Comparison of ENCODE assay signal across 1 cellular context in the genomic region with DNA sequence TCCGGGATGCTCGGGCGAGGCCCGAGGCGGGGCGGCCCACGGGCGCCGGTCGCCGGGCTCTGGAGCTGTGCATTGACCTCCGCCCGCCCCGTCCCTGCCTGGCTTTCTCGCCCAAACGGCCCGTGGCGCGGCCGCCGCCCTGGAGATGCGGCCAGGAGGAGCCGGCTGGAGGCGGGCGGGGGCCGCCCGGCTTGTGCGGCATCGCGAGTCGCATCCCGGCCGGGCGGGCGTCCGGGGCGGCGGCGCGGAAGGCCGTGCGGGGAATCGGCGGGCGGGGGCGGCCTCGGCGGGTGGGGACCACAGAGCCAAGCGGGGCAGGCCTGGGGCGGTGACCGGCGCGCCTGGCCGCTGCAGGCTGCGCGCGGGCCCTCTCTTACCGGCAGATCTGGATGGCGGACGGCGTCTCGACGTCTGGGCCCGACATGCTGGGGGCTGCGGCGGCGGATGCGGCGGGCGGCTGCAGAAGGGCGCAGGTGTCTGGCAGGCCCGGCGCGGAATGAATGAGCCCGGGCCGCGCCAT.
TF ChIP-seq lines count a peak whose summit lies in the region.

No MANE protein-coding gene starts in this region.

TF ChIP-seq in HCT116, 20 proteins besides CTCF, POLR2A, EP300 and RAD21 (continued from another document):
- TF ChIP-seq, protein P1, sequence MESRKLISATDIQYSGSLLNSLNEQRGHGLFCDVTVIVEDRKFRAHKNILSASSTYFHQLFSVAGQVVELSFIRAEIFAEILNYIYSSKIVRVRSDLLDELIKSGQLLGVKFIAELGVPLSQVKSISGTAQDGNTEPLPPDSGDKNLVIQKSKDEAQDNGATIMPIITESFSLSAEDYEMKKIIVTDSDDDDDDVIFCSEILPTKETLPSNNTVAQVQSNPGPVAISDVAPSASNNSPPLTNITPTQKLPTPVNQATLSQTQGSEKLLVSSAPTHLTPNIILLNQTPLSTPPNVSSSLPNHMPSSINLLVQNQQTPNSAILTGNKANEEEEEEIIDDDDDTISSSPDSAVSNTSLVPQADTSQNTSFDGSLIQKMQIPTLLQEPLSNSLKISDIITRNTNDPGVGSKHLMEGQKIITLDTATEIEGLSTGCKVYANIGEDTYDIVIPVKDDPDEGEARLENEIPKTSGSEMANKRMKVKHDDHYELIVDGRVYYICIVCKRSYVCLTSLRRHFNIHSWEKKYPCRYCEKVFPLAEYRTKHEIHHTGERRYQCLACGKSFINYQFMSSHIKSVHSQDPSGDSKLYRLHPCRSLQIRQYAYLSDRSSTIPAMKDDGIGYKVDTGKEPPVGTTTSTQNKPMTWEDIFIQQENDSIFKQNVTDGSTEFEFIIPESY (IDR thresholded peaks at IDR 0.05; ENCODE audit: extremely low read depth, insufficient replicate concordance, low read length) = no peak
- no peak for TF ChIP-seq EGR1 (IDR thresholded peaks at IDR 0.05; ENCODE audit: low read depth)
- no peak for TF ChIP-seq FOSL1 (IDR thresholded peaks at IDR 0.05; ENCODE audit: low read depth)
- TF ChIP-seq POLR2AphosphoS5 (IDR thresholded peaks at IDR 0.05; ENCODE audit: low read depth, low read length) = no peak; the same call in 1 of the 2 replicates
- TF ChIP-seq JUND (IDR thresholded peaks at IDR 0.05) = no peak
- TF ChIP-seq CEBPB (IDR thresholded peaks at IDR 0.05; ENCODE audit: low read depth) = no peak
- peak; percentile 8 for TF ChIP-seq YY1 (IDR thresholded peaks at IDR 0.05; ENCODE audit: extremely low read depth, insufficient replicate concordance, low read depth, low read length)
- no peak for TF ChIP-seq ELF1 (IDR thresholded peaks at IDR 0.05; ENCODE audit: borderline replicate concordance, low read depth)
- peak; percentile 81; the same call in 1 of the 2 replicates for TF ChIP-seq ZFX (IDR thresholded peaks at IDR 0.05)
- no peak for TF ChIP-seq EZH2phosphoT487 (IDR thresholded peaks at IDR 0.05; ENCODE audit: borderline replicate concordance)
- TF ChIP-seq, protein P2, sequence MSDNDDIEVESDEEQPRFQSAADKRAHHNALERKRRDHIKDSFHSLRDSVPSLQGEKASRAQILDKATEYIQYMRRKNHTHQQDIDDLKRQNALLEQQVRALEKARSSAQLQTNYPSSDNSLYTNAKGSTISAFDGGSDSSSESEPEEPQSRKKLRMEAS (IDR thresholded peaks at IDR 0.05) = peak; percentile 4; the same call in 1 of the 2 replicates
- TF ChIP-seq, protein P3, sequence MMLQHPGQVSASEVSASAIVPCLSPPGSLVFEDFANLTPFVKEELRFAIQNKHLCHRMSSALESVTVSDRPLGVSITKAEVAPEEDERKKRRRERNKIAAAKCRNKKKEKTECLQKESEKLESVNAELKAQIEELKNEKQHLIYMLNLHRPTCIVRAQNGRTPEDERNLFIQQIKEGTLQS (IDR thresholded peaks at IDR 0.05) = no peak
- TF ChIP-seq SIN3A (IDR thresholded peaks at IDR 0.05; ENCODE audit: low read depth) = peak; percentile 65; the same call in 1 of the 2 replicates
- no peak for TF ChIP-seq ZNF274 (IDR thresholded peaks at IDR 0.05; ENCODE audit: low read depth, low read length)
- TF ChIP-seq TCF7L2 (IDR thresholded peaks at IDR 0.05; ENCODE audit: borderline replicate concordance, extremely low read depth, insufficient read depth, insufficient read length) = no peak
- TF ChIP-seq, protein P4, sequence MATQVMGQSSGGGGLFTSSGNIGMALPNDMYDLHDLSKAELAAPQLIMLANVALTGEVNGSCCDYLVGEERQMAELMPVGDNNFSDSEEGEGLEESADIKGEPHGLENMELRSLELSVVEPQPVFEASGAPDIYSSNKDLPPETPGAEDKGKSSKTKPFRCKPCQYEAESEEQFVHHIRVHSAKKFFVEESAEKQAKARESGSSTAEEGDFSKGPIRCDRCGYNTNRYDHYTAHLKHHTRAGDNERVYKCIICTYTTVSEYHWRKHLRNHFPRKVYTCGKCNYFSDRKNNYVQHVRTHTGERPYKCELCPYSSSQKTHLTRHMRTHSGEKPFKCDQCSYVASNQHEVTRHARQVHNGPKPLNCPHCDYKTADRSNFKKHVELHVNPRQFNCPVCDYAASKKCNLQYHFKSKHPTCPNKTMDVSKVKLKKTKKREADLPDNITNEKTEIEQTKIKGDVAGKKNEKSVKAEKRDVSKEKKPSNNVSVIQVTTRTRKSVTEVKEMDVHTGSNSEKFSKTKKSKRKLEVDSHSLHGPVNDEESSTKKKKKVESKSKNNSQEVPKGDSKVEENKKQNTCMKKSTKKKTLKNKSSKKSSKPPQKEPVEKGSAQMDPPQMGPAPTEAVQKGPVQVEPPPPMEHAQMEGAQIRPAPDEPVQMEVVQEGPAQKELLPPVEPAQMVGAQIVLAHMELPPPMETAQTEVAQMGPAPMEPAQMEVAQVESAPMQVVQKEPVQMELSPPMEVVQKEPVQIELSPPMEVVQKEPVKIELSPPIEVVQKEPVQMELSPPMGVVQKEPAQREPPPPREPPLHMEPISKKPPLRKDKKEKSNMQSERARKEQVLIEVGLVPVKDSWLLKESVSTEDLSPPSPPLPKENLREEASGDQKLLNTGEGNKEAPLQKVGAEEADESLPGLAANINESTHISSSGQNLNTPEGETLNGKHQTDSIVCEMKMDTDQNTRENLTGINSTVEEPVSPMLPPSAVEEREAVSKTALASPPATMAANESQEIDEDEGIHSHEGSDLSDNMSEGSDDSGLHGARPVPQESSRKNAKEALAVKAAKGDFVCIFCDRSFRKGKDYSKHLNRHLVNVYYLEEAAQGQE (IDR thresholded peaks at IDR 0.05; ENCODE audit: low read depth) = no peak
